Comparison of ENCODE assay signal across 13 cellular contexts in genomic region chr7:132646064-132646463, GRCh38.
"Had no signal": no experiment of that assay in that cellular context is flagged by ENCODE, and none has a peak within 500 bp of the region (broad histone marks: within the 10 kb centered on the region; RNA-seq: fewer than 3 reads in every experiment).

No MANE protein-coding gene starts in this region.

- H3K36me3 Mint-ChIP-seq: naive thymus-derived CD8-positive, alpha-beta T cell; stimulated activated effector memory CD8-positive, alpha-beta T cell treated with anti-CD3 and anti-CD28 coated beads, Interleukin-12 subunit alpha, Interleukin-12 subunit beta, amount 100 ng/mL, for 72 hours had no signal

- H3K36me3 ChIP-seq: gastrocnemius medialis, transverse colon had no signal

- H3K4me2 ChIP-seq: smooth muscle cell had no signal

- H3K27me3 Mint-ChIP-seq: naive thymus-derived CD8-positive, alpha-beta T cell had no signal

- H3K4me3 ChIP-seq: gastrocnemius medialis, smooth muscle cell, transverse colon had no signal

- H3K27me3 ChIP-seq: gastrocnemius medialis, transverse colon had no signal

- H3K4me1 Mint-ChIP-seq: activated CD4-positive, alpha-beta T cell treated with anti-CD3 and anti-CD28 coated beads, Interleukin-2, amount 10 ng/mL, durations not matched to agents 24 days and 14 days; naive thymus-derived CD8-positive, alpha-beta T cell; stimulated activated effector memory CD8-positive, alpha-beta T cell treated with anti-CD3 and anti-CD28 coated beads, Interleukin-12 subunit alpha, Interleukin-12 subunit beta, amount 100 ng/mL, for 72 hours had no signal

- H3K27ac ChIP-seq: gastrocnemius medialis, transverse colon, VCaP had no signal

- H3K9me3 Mint-ChIP-seq: activated CD4-positive, alpha-beta T cell treated with anti-CD3 and anti-CD28 coated beads, Interleukin-2, amount 10 ng/mL, durations not matched to agents 24 days and 14 days; activated T-helper 1 cell treated with anti-CD3 and anti-CD28 coated beads, Interleukin-12 subunit alpha, Interleukin-12 subunit beta, Interleukin-2, Interleukin-4 antibody, amounts not matched to agents 30 ng/mL and 10 ng/mL and 1 ng/mL, durations not matched to agents 14 hours and 24 hours and 36 hours; naive thymus-derived CD8-positive, alpha-beta T cell; stimulated activated effector memory CD8-positive, alpha-beta T cell treated with anti-CD3 and anti-CD28 coated beads, Interleukin-12 subunit alpha, Interleukin-12 subunit beta, amount 100 ng/mL, for 72 hours had no signal

- H3K27ac Mint-ChIP-seq: activated CD4-positive, alpha-beta T cell treated with anti-CD3 and anti-CD28 coated beads, Interleukin-2, amount 10 ng/mL, durations not matched to agents 24 days and 14 days; activated T-helper 1 cell treated with anti-CD3 and anti-CD28 coated beads, Interleukin-12 subunit alpha, Interleukin-12 subunit beta, Interleukin-2, Interleukin-4 antibody, amounts not matched to agents 30 ng/mL and 10 ng/mL and 1 ng/mL, durations not matched to agents 14 hours and 24 hours and 36 hours; stimulated activated effector memory CD8-positive, alpha-beta T cell treated with anti-CD3 and anti-CD28 coated beads, Interleukin-12 subunit alpha, Interleukin-12 subunit beta, amount 100 ng/mL, for 72 hours had no signal

- H3K4me3 Mint-ChIP-seq: activated CD4-positive, alpha-beta T cell treated with anti-CD3 and anti-CD28 coated beads, Interleukin-2, amount 10 ng/mL, durations not matched to agents 24 days and 14 days; activated T-helper 1 cell treated with anti-CD3 and anti-CD28 coated beads, Interleukin-12 subunit alpha, Interleukin-12 subunit beta, Interleukin-2, Interleukin-4 antibody, amounts not matched to agents 30 ng/mL and 10 ng/mL and 1 ng/mL, durations not matched to agents 14 hours and 24 hours and 36 hours; naive thymus-derived CD8-positive, alpha-beta T cell; stimulated activated effector memory CD8-positive, alpha-beta T cell treated with anti-CD3 and anti-CD28 coated beads, Interleukin-12 subunit alpha, Interleukin-12 subunit beta, amount 100 ng/mL, for 72 hours had no signal

- DNase-seq: activated CD4-positive, alpha-beta T cell treated with anti-CD3 and anti-CD28 coated beads, Interleukin-2, amount 10 ng/mL, durations not matched to agents 24 days and 14 days; activated naive CD4-positive, alpha-beta T cell; effector CD8-positive, alpha-beta T cell; gastrocnemius medialis; left cardiac atrium; naive thymus-derived CD8-positive, alpha-beta T cell; right cardiac atrium; T-helper 9 cell; transverse colon had no signal

- H3K4me1 ChIP-seq: gastrocnemius medialis, transverse colon had no signal
